8 cellular contexts compared by ENCODE assay signal in genomic region chr18:12408247-12408869, GRCh38. TPM values are rescaled to one million over a fixed set of nuclear protein-coding genes. Genes with fewer than 3 reads are reported as not detected.
DNase-seq lines count a peak whose midpoint lies in the region; ATAC-seq and TF ChIP-seq lines count a peak whose summit lies in the region.

No MANE protein-coding gene starts in this region.

- intact Hi-C loops in heart left ventricle (cut with DNase I): loop anchor here in 5 of 10 donors (5.0 to 10.0 kb wide), 4 partner anchors 46 to 249 kb away; partner anchors contain the start of gene SPIRE1 (in 3 of the 5)

- H3K9ac ChIP-seq in rectal smooth muscle tissue (ENCODE audit: low read length): peak overlapping the region; percentile 73

- peak; percentile 8 for ATAC-seq in HG03139 (IDR thresholded peaks at IDR 0.05; ENCODE audit: unreplicated experiment)
- ATAC-seq in heart left ventricle: no peak
- no peak for ATAC-seq in GM21825 (IDR thresholded peaks at IDR 0.05; ENCODE audit: unreplicated experiment)

- H3K4me1 ChIP-seq in heart left ventricle (peaks cover 0 to 26% (median 8%) of the 10 kb centered on the region in 12 donors), rectal smooth muscle tissue (ENCODE audit: control insufficient read depth, insufficient read depth, low read length) (peaks cover 8% of the 10 kb centered on the region)

- peak overlapping the region; percentile 69 for H3K4me3 ChIP-seq in GM06990 (replicated peaks; ENCODE audit: low read depth, low read length)
- H3K4me3 ChIP-seq in heart left ventricle: peak overlapping the region; percentile 31 to 84 (median 64)
- peak overlapping the region; percentile 73 for H3K4me3 ChIP-seq in rectal smooth muscle tissue (ENCODE audit: low read length)

- TF ChIP-seq CTCF in GM06990 (IDR thresholded peaks at IDR 0.05; ENCODE audit: insufficient read depth, low read length, poor library complexity, severe bottlenecking): no peak
- TF ChIP-seq CTCF in heart left ventricle (IDR thresholded peaks at IDR 0.05): no peak
- no peak for TF ChIP-seq CTCF in GM20000 (IDR thresholded peaks at IDR 0.05; ENCODE audit: extremely low read depth, missing control alignments)

- no peaks in the 10 kb centered on the region for H3K9me3 ChIP-seq in heart left ventricle

- TF ChIP-seq POLR2A in heart left ventricle (IDR thresholded peaks at IDR 0.05): no peak

- H3K36me3 ChIP-seq in GM06990 (ENCODE audit: control insufficient read depth, insufficient read depth, low read length) (no peaks in the 10 kb centered on the region), heart left ventricle (no peaks in the 10 kb centered on the region), rectal smooth muscle tissue (ENCODE audit: control insufficient read depth, insufficient read depth, low read length) (no peaks in the 10 kb centered on the region)

- no peak for DNase-seq in GM06990 (ENCODE audit: extremely low read depth, insufficient read length)
- peak; percentile 29 for DNase-seq in activated CD8-positive, alpha-beta memory T cell treated with anti-CD3 and anti-CD28 coated beads, Interleukin-2, amount 50 U/mL, for 4 hours
- DNase-seq in heart left ventricle: peak in 2 of 5 donors; percentile 29 to 64
- DNase-seq in OCI-M1 (lab: John Stamatoyannopoulos, UW): no peak
- no peak for DNase-seq in GM20000 (ENCODE audit: low spot score)

- H3K27ac ChIP-seq in heart left ventricle (peak overlapping the region in 11 of 12 donors; percentile 74 to 90 (median 85)), rectal smooth muscle tissue (ENCODE audit: low read depth, low read length) (peak overlapping the region; percentile 78)

- 6 to 10% (median 7%) methylated on average over 14 to 32 of the region's 32 CpGs for WGBS in heart left ventricle, 4 donors

- H3K27me3 ChIP-seq in GM06990 (replicated peaks; ENCODE audit: control insufficient read depth, insufficient read depth, low read length) (peaks cover 3% of the 10 kb centered on the region; the same call in 1 of the 2 replicates), heart left ventricle (peaks cover 0 to 12% (median 0%) of the 10 kb centered on the region in 9 donors), rectal smooth muscle tissue (ENCODE audit: control insufficient read depth, insufficient read depth, low read length) (no peaks in the 10 kb centered on the region)

RNA-seq across cellular contexts. Expression of gene PRELID3A, which starts 0.6 kb away (rescaled TPM):
- total RNA-seq in heart left ventricle: 1 to 10 TPM in 4 of 9 donors, under 1 TPM in 5; 0.31 to 2.4 (median 0.87) TPM
- 1 to 10 TPM; 1.3 to 2.0 TPM for polyA plus RNA-seq in heart left ventricle

RNA-seq across cellular contexts. Expression of gene AFG3L2, which starts 31.3 kb away (rescaled TPM):
- total RNA-seq in heart left ventricle: 100 to 1,000 TPM; 107 to 174 (median 142) TPM
- polyA plus RNA-seq in heart left ventricle: 10 to 100 TPM; 59.9 to 89.4 TPM
